Comparison of ENCODE assay signal across 7 cellular contexts in genomic region chr17:80815735-80816134, GRCh38.
DNase-seq lines count a peak whose midpoint lies in the region; ATAC-seq, FAIRE-seq and TF ChIP-seq lines count a peak whose summit lies in the region.
"Not testable (repeated sequence)": the region's sequence is repeated elsewhere in the genome, so short reads cannot be mapped to it uniquely, and the experiment has no call there.

No MANE protein-coding gene starts in this region.

- H3K4me3 Mint-ChIP-seq in T-helper 1 cell treated with Interleukin-12 subunit alpha and Interleukin-12 subunit beta and Interleukin-4 antibody, amounts not matched to agents 30 μg/mL and 1 μg/mL, for 36 hours; activated T-cell treated with anti-CD3 and anti-CD28 coated beads, Interleukin-2, amount 50 U/mL, for 24 hours; activated naive CD8-positive, alpha-beta T cell treated with anti-CD3 and anti-CD28 coated beads, Interleukin-2, amount 10 ng/mL, durations not matched to agents 7 days and 5 days; glutamatergic neuron (ENCODE audit: unreplicated experiment): not testable (repeated sequence)

- peak; percentile 97 for FAIRE-seq in urothelium cell line (lab: Jason Lieb, UNC)

- H3K4me1 ChIP-seq in spleen, result peaks cover 0 to 36% (median 6%) of the 10 kb centered on the region in 6 donors

- H3K27me3 ChIP-seq in spleen (replicated peaks in 1 of 7), result not testable (repeated sequence)

- not testable (repeated sequence) for H3K27me3 Mint-ChIP-seq in T-helper 1 cell treated with Interleukin-12 subunit alpha and Interleukin-12 subunit beta and Interleukin-4 antibody, amounts not matched to agents 30 μg/mL and 1 μg/mL, for 36 hours (ENCODE audit: low read depth); activated T-cell treated with anti-CD3 and anti-CD28 coated beads, Interleukin-2, amount 50 U/mL, for 24 hours; activated naive CD8-positive, alpha-beta T cell treated with anti-CD3 and anti-CD28 coated beads, Interleukin-2, amount 10 ng/mL, durations not matched to agents 7 days and 5 days; glutamatergic neuron (ENCODE audit: unreplicated experiment)

- peaks cover 0 to 26% (median 0%) of the 10 kb centered on the region in 6 donors for H3K36me3 ChIP-seq in spleen

- DNase-seq in activated T-cell treated with anti-CD3 and anti-CD28 coated beads, Interleukin-2, amount 50 U/mL, for 24 hours; glutamatergic neuron; urothelium cell line (ENCODE audit: low spot score): not testable (repeated sequence)
- DNase-seq in activated naive CD8-positive, alpha-beta T cell treated with anti-CD3 and anti-CD28 coated beads, Interleukin-2, amount 10 ng/mL, durations not matched to agents 7 days and 5 days, result peak; percentile 15
- peak; percentile 71 for DNase-seq in mesenteric fat pad (ENCODE audit: low spot score)
- DNase-seq in spleen, result peak; percentile 27

- H3K4me3 ChIP-seq in spleen, result not testable (repeated sequence)

- H3K27ac Mint-ChIP-seq in T-helper 1 cell treated with Interleukin-12 subunit alpha and Interleukin-12 subunit beta and Interleukin-4 antibody, amounts not matched to agents 30 μg/mL and 1 μg/mL, for 36 hours, result peak overlapping the region; percentile 69
- peak overlapping the region; percentile 59 for H3K27ac Mint-ChIP-seq in activated T-cell treated with anti-CD3 and anti-CD28 coated beads, Interleukin-2, amount 50 U/mL, for 24 hours
- H3K27ac Mint-ChIP-seq in activated naive CD8-positive, alpha-beta T cell treated with anti-CD3 and anti-CD28 coated beads, Interleukin-2, amount 10 ng/mL, durations not matched to agents 7 days and 5 days, result not testable (repeated sequence)
- peak overlapping the region; percentile 33 for H3K27ac Mint-ChIP-seq in glutamatergic neuron (ENCODE audit: unreplicated experiment)

- peaks cover 73% of the 10 kb centered on the region for H3K4me1 Mint-ChIP-seq in T-helper 1 cell treated with Interleukin-12 subunit alpha and Interleukin-12 subunit beta and Interleukin-4 antibody, amounts not matched to agents 30 μg/mL and 1 μg/mL, for 36 hours (ENCODE audit: low read depth)
- H3K4me1 Mint-ChIP-seq in activated T-cell treated with anti-CD3 and anti-CD28 coated beads, Interleukin-2, amount 50 U/mL, for 24 hours (ENCODE audit: low read depth), result peaks cover 67% of the 10 kb centered on the region
- peaks cover 49% of the 10 kb centered on the region for H3K4me1 Mint-ChIP-seq in activated naive CD8-positive, alpha-beta T cell treated with anti-CD3 and anti-CD28 coated beads, Interleukin-2, amount 10 ng/mL, durations not matched to agents 7 days and 5 days
- peaks cover 14% of the 10 kb centered on the region for H3K4me1 Mint-ChIP-seq in glutamatergic neuron (ENCODE audit: low read depth, unreplicated experiment)

- TF ChIP-seq CTCF in glutamatergic neuron (IDR thresholded peaks at IDR 0.05; ENCODE audit: partially characterized antibody, unreplicated experiment); spleen (IDR thresholded peaks at IDR 0.05 in 8 of 11, conservative IDR thresholded peaks at IDR 0.05 in 3 of 11): not testable (repeated sequence)

- not testable (repeated sequence) for H3K9me3 ChIP-seq in spleen

- POLR2A ChIA-PET in activated naive CD8-positive, alpha-beta T cell treated with anti-CD3 and anti-CD28 coated beads, Interleukin-2, amount 10 ng/mL, durations not matched to agents 7 days and 5 days (lab: Charles Lee), result interaction anchor here (1.0 kb wide), 1 partner anchor 39 kb away, joined by 3 read pairs; no protein-coding TSS in a partner anchor

- WGBS in spleen, 5 donors, result 93 to 98% (median 97%) methylated on average over 18 to 22 of the region's 22 CpGs

- not testable (repeated sequence) for TF ChIP-seq POLR2A in spleen (IDR thresholded peaks at IDR 0.05)

- intact Hi-C loops in spleen (cut with DNase I; ENCODE audit: low total_unique reads), result not testable (repeated sequence)

- not testable (repeated sequence) for H3K9me3 Mint-ChIP-seq in T-helper 1 cell treated with Interleukin-12 subunit alpha and Interleukin-12 subunit beta and Interleukin-4 antibody, amounts not matched to agents 30 μg/mL and 1 μg/mL, for 36 hours; activated T-cell treated with anti-CD3 and anti-CD28 coated beads, Interleukin-2, amount 50 U/mL, for 24 hours; activated naive CD8-positive, alpha-beta T cell treated with anti-CD3 and anti-CD28 coated beads, Interleukin-2, amount 10 ng/mL, durations not matched to agents 7 days and 5 days; glutamatergic neuron (ENCODE audit: unreplicated experiment)

- ATAC-seq in activated naive CD8-positive, alpha-beta T cell treated with anti-CD3 and anti-CD28 coated beads, Interleukin-2, amount 10 ng/mL, durations not matched to agents 7 days and 5 days (ENCODE audit: low read depth), result not testable (repeated sequence)

- H3K36me3 Mint-ChIP-seq in T-helper 1 cell treated with Interleukin-12 subunit alpha and Interleukin-12 subunit beta and Interleukin-4 antibody, amounts not matched to agents 30 μg/mL and 1 μg/mL, for 36 hours (ENCODE audit: low read depth), result peaks cover 43% of the 10 kb centered on the region
- peaks cover 66% of the 10 kb centered on the region for H3K36me3 Mint-ChIP-seq in activated T-cell treated with anti-CD3 and anti-CD28 coated beads, Interleukin-2, amount 50 U/mL, for 24 hours (ENCODE audit: low read depth)
- H3K36me3 Mint-ChIP-seq in activated naive CD8-positive, alpha-beta T cell treated with anti-CD3 and anti-CD28 coated beads, Interleukin-2, amount 10 ng/mL, durations not matched to agents 7 days and 5 days, result peaks cover 33% of the 10 kb centered on the region
- not testable (repeated sequence) for H3K36me3 Mint-ChIP-seq in glutamatergic neuron (ENCODE audit: unreplicated experiment)

- H3K27ac ChIP-seq in spleen, result not testable (repeated sequence)
